9 cellular contexts compared by ENCODE assay signal in the genomic region with DNA sequence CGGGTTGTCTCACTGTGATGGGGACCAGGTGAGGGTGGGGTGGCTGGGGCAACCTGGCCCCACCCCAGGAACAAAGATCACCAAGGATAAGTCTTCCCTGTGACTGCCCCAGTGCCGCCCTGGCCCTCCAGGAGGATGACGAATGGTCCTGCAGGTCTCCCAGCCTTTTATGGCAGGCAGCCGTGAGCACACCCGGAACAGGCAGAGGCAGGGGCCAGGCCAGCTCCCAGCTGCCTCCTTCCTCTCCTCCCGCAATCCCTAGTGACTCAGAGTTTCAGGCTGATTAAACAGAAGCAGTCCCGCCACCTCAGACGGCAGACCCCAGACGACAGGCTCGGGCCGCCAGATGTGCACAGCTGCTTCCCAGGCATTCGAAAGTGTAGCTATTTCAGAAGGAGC. TPM values are rescaled to one million over a fixed set of nuclear protein-coding genes. Genes with fewer than 3 reads are reported as not detected.
A peak's percentile ranks its signal among the peaks of the same experiment; 100 is the strongest.
DNase-seq lines count a peak whose midpoint lies in the region; TF ChIP-seq lines count a peak whose summit lies in the region.
"Had no signal": no experiment of that assay in that cellular context is flagged by ENCODE, and none has a peak within 500 bp of the region (broad histone marks: within the 10 kb centered on the region; RNA-seq: fewer than 3 reads in every experiment).

No MANE protein-coding gene starts in this region.

- intact Hi-C loops in MCF 10A (cut with micrococcal nuclease) (loop anchor here (1.0 to 2.0 kb wide), 3 partner anchors 11 to 34 kb away; no protein-coding TSS in a partner anchor), vagina (cut with DNase I) (no loop called here)
- intact Hi-C loops in activated CD4-positive, alpha-beta T cell treated with anti-CD3 and anti-CD28 coated beads, Interleukin-2, amount 10 ng/mL, durations not matched to agents 24 days and 14 days (cut with micrococcal nuclease): no loop called here

- H3K4me3 ChIP-seq in vagina: no peak overlapping the region

- POLR2A ChIA-PET in MCF 10A (lab: Yijun Ruan, JAX): interaction anchor here (0.7 to 18.0 kb wide), 8 partner anchors 10 to 924 kb away, joined by 3 to 599 read pairs (median 6); partner anchors contain the start of genes FKBP10, JUP, KLHL11 and P3H4

- peak overlapping the region; percentile 88 for H3K27ac ChIP-seq in vagina

- H3K36me3 Mint-ChIP-seq in MCF 10A (ENCODE audit: insufficient read depth, unreplicated experiment): peaks cover 74% of the 10 kb centered on the region
- no peaks in the 10 kb centered on the region for H3K36me3 Mint-ChIP-seq in activated T-cell treated with anti-CD3 and anti-CD28 coated beads, Interleukin-2, amount 50 U/mL, for 24 hours (ENCODE audit: low read depth)
- H3K36me3 Mint-ChIP-seq in activated CD4-positive, alpha-beta T cell treated with anti-CD3 and anti-CD28 coated beads, Interleukin-2, amount 10 ng/mL, durations not matched to agents 24 days and 14 days (ENCODE audit: low read depth): no peaks in the 10 kb centered on the region

- DNase-seq in SIG-M5 treated with dmso at 0.1 percent for 504 hours (lab: John Stamatoyannopoulos, UW; ENCODE audit: unreplicated experiment) (peak; percentile 65), SIG-M5 (lab: John Stamatoyannopoulos, UW) (no peak), MCF 10A (ENCODE audit: unreplicated experiment) (peak; percentile 92), kidney glomerular epithelial cell (lab: John Stamatoyannopoulos, UW) (peak; percentile 80), vagina (ENCODE audit: extremely low spot score in 2 of 2) (no peak), cerebellar cortex (ENCODE audit: low spot score) (no peak)
- DNase-seq in activated T-cell treated with anti-CD3 and anti-CD28 coated beads, Interleukin-2, amount 50 U/mL, for 24 hours: no peak
- DNase-seq in activated CD4-positive, alpha-beta T cell treated with anti-CD3 and anti-CD28 coated beads, Interleukin-2, amount 10 ng/mL, durations not matched to agents 24 days and 14 days: no peak
- DNase-seq: activated T-cell treated with anti-CD3 and anti-CD28 coated beads for 4 hours had no signal

- no peaks in the 10 kb centered on the region for H3K27me3 ChIP-seq in vagina

- peaks cover 19% of the 10 kb centered on the region for H3K4me1 Mint-ChIP-seq in MCF 10A (ENCODE audit: insufficient read depth, unreplicated experiment)
- no peaks in the 10 kb centered on the region for H3K4me1 Mint-ChIP-seq in activated T-cell treated with anti-CD3 and anti-CD28 coated beads, Interleukin-2, amount 50 U/mL, for 24 hours (ENCODE audit: low read depth)
- H3K4me1 Mint-ChIP-seq in activated CD4-positive, alpha-beta T cell treated with anti-CD3 and anti-CD28 coated beads, Interleukin-2, amount 10 ng/mL, durations not matched to agents 24 days and 14 days: no peaks in the 10 kb centered on the region

- TF ChIP-seq POLR2A in vagina (IDR thresholded peaks at IDR 0.05): no peak

- no peaks in the 10 kb centered on the region for H3K9me3 ChIP-seq in vagina

- TF ChIP-seq CTCF in MCF 10A (IDR thresholded peaks at IDR 0.05; ENCODE audit: unreplicated experiment) (no peak), vagina (IDR thresholded peaks at IDR 0.05) (no peak)

- peaks cover 81% of the 10 kb centered on the region for H3K4me1 ChIP-seq in vagina

- BruUV-seq in MCF 10A (replicated peaks; lab: Mats Ljungman, UMichigan): no TSS peak

- peak overlapping the region; percentile 73 for H3K27ac Mint-ChIP-seq in MCF 10A (ENCODE audit: low read depth, unreplicated experiment)
- no peak overlapping the region for H3K27ac Mint-ChIP-seq in activated T-cell treated with anti-CD3 and anti-CD28 coated beads, Interleukin-2, amount 50 U/mL, for 24 hours
- no peak overlapping the region for H3K27ac Mint-ChIP-seq in activated CD4-positive, alpha-beta T cell treated with anti-CD3 and anti-CD28 coated beads, Interleukin-2, amount 10 ng/mL, durations not matched to agents 24 days and 14 days

- CTCF ChIA-PET in MCF 10A (lab: Yijun Ruan, JAX): interaction anchor here (0.6 to 3.3 kb wide), 9 partner anchors 13 to 103 kb away, joined by 3 to 26 read pairs (median 5); partner anchors contain the start of gene JUP

- no peaks in the 10 kb centered on the region for H3K27me3 Mint-ChIP-seq in MCF 10A (ENCODE audit: insufficient read depth, unreplicated experiment)
- no peaks in the 10 kb centered on the region for H3K27me3 Mint-ChIP-seq in activated T-cell treated with anti-CD3 and anti-CD28 coated beads, Interleukin-2, amount 50 U/mL, for 24 hours
- H3K27me3 Mint-ChIP-seq in activated CD4-positive, alpha-beta T cell treated with anti-CD3 and anti-CD28 coated beads, Interleukin-2, amount 10 ng/mL, durations not matched to agents 24 days and 14 days: no peaks in the 10 kb centered on the region

- H3K36me3 ChIP-seq in vagina: peaks cover 0 to 30% of the 10 kb centered on the region in 2 donors

- H3K4me3 Mint-ChIP-seq in MCF 10A (ENCODE audit: unreplicated experiment): peak overlapping the region; percentile 33
- H3K4me3 Mint-ChIP-seq in activated T-cell treated with anti-CD3 and anti-CD28 coated beads, Interleukin-2, amount 50 U/mL, for 24 hours: no peak overlapping the region
- H3K4me3 Mint-ChIP-seq in activated CD4-positive, alpha-beta T cell treated with anti-CD3 and anti-CD28 coated beads, Interleukin-2, amount 10 ng/mL, durations not matched to agents 24 days and 14 days: no peak overlapping the region

- no peaks in the 10 kb centered on the region for H3K9me3 Mint-ChIP-seq in MCF 10A (ENCODE audit: unreplicated experiment)
- no peaks in the 10 kb centered on the region for H3K9me3 Mint-ChIP-seq in activated T-cell treated with anti-CD3 and anti-CD28 coated beads, Interleukin-2, amount 50 U/mL, for 24 hours
- no peaks in the 10 kb centered on the region for H3K9me3 Mint-ChIP-seq in activated CD4-positive, alpha-beta T cell treated with anti-CD3 and anti-CD28 coated beads, Interleukin-2, amount 10 ng/mL, durations not matched to agents 24 days and 14 days

RNA-seq across cellular contexts. Expression of gene JUP, which starts 13.3 kb away (rescaled TPM):
- 112 and 131 TPM in 2 replicates for total RNA-seq in MCF 10A (2022)
- total RNA-seq in vagina: 589 TPM
- total RNA-seq in activated CD4-positive, alpha-beta T cell treated with anti-CD3 and anti-CD28 coated beads, Interleukin-2, amount 10 ng/mL, durations not matched to agents 24 days and 14 days: 0.14 and 0.24 TPM in 2 replicates

RNA-seq across cellular contexts. Expression of gene P3H4, which starts 38.6 kb away (rescaled TPM):
- total RNA-seq in MCF 10A (2022) (36.4 and 41.5 TPM in 2 replicates), vagina (11.5 TPM)
- 4.1 and 5.9 TPM in 2 replicates for total RNA-seq in activated CD4-positive, alpha-beta T cell treated with anti-CD3 and anti-CD28 coated beads, Interleukin-2, amount 10 ng/mL, durations not matched to agents 24 days and 14 days

RNA-seq across cellular contexts. Expression of gene HAP1, which starts 38.7 kb away (rescaled TPM):
- total RNA-seq in MCF 10A (2022) (0.37 and 0.49 TPM in 2 replicates), vagina (1.2 TPM)
- total RNA-seq in activated CD4-positive, alpha-beta T cell treated with anti-CD3 and anti-CD28 coated beads, Interleukin-2, amount 10 ng/mL, durations not matched to agents 24 days and 14 days: 0.02 and 0.05 TPM in 2 replicates

RNA-seq across cellular contexts. Expression of gene FKBP10, which starts 39.6 kb away (rescaled TPM):
- total RNA-seq in MCF 10A (2022) (142 and 159 TPM in 2 replicates), vagina (53.5 TPM)
- total RNA-seq in activated CD4-positive, alpha-beta T cell treated with anti-CD3 and anti-CD28 coated beads, Interleukin-2, amount 10 ng/mL, durations not matched to agents 24 days and 14 days: 0.31 and 0.47 TPM in 2 replicates

Comparison
In these comparisons a context has a peak if more than half of its experiments do, and no peak if none do; other contexts are left out.
1. DNase-seq: peak in SIG-M5 treated with dmso at 0.1 percent for 504 hours (single experiment), MCF 10A (single experiment) and kidney glomerular epithelial cell (single experiment); none in SIG-M5 (single experiment), vagina (0 of 2), activated T-cell treated with anti-CD3 and anti-CD28 coated beads, Interleukin-2, amount 50 U/mL, for 24 hours (single experiment), activated CD4-positive, alpha-beta T cell treated with anti-CD3 and anti-CD28 coated beads, Interleukin-2, amount 10 ng/mL, durations not matched to agents 24 days and 14 days (single experiment) and cerebellar cortex (single experiment).
2. RNA of gene JUP, which starts 13.3 kb away (total RNA-seq): 589 TPM in vagina (single experiment) and 112 to 131 TPM in MCF 10A; 0.14 to 0.24 TPM in activated CD4-positive, alpha-beta T cell treated with anti-CD3 and anti-CD28 coated beads, Interleukin-2, amount 10 ng/mL, durations not matched to agents 24 days and 14 days; every median in the first group is over 10 times any median in the second.